1 cellular context compared by ENCODE assay signal in the genomic region with DNA sequence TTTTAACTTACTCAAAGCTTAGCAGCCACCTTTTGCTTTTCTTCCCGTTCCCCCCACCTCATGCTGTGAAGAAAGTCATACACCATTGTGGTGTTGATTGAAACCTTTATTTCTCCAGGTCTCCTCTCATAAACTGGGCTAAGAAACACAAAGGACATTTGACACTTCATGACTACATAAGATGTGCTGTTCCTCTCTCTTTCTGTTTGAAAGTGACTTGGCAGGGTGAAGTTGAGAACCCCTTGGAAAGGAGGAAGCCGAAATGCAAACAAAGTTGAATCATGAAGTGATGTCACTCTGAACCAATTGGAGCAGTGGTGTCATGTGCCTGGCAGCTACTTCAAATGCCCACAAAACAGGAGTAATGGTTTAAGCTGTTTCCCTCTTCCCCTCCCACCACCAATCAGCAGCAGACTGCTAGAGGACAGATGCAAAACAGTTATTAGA.
A peak's percentile ranks its signal among the peaks of the same experiment; 100 is the strongest.
TF ChIP-seq lines count a peak whose summit lies in the region.

No MANE protein-coding gene starts in this region.

TF ChIP-seq in GM23338, 12 proteins besides CTCF, POLR2A, EP300 and RAD21 (continued from another document):
- TF ChIP-seq ETS1 (IDR thresholded peaks at IDR 0.05) (no peak), NANOG (IDR thresholded peaks at IDR 0.05; ENCODE audit: borderline replicate concordance) (peak; percentile 76), STAT1 (IDR thresholded peaks at IDR 0.05; ENCODE audit: unreplicated experiment) (no peak), CREB1 (CRISPR knock-in tag; IDR thresholded peaks at IDR 0.05; ENCODE audit: low read depth) (peak; percentile 83)
